Comparison of ENCODE assay signal across 25 cellular contexts in genomic region chr2:29405266-29405665, GRCh38.
"Had no signal": no experiment of that assay in that cellular context is flagged by ENCODE, and none has a peak within 500 bp of the region (broad histone marks: within the 10 kb centered on the region; RNA-seq: fewer than 3 reads in every experiment).

No MANE protein-coding gene starts in this region.

- H3K4me3 ChIP-seq: adrenal gland, ascending aorta, esophagus muscularis mucosa, gastrocnemius medialis, left ventricle myocardium inferior, ovary, psoas muscle, suprapubic skin, transverse colon, uterus had no signal

- H3K9me3 ChIP-seq: adrenal gland, ascending aorta, esophagus muscularis mucosa, gastrocnemius medialis, left ventricle myocardium inferior, ovary, psoas muscle, suprapubic skin, transverse colon, uterus had no signal

- ATAC-seq: activated CD4-positive, alpha-beta T cell treated with anti-CD3 and anti-CD28 coated beads for 36 hours; activated T-helper 17 cell treated with anti-CD3 and anti-CD28 coated beads, Interleukin-2, amount 50 U/mL, for 72 hours; gastrocnemius medialis; natural killer cell treated with Interleukin-12 subunit alpha and Interleukin-12 subunit beta and Interleukin-15 and Interleukin-18, amount 100 ng/mL, for 72 hours; psoas muscle; right cardiac atrium had no signal

- H3K27ac ChIP-seq: adrenal gland, ascending aorta, esophagus muscularis mucosa, gastrocnemius medialis, left ventricle myocardium inferior, ovary, psoas muscle, suprapubic skin, transverse colon, uterus had no signal

- DNase-seq: activated B cell treated with CpG ODN at 0.5 μM for 24 hours; activated CD4-positive, alpha-beta T cell treated with anti-CD3 and anti-CD28 coated beads for 36 hours; activated CD4-positive, alpha-beta T cell treated with anti-CD3 and anti-CD28 coated beads, Interleukin-2, amount 50 U/mL, for 4 hours; activated CD8-positive, alpha-beta memory T cell treated with anti-CD3 and anti-CD28 coated beads for 24 hours; activated CD8-positive, alpha-beta memory T cell treated with anti-CD3 and anti-CD28 coated beads, Interleukin-2, amount 50 U/mL, for 4 hours; activated naive CD4-positive, alpha-beta T cell; activated T-cell treated with anti-CD3 and anti-CD28 coated beads, Interleukin-2, amount 50 U/mL, for 24 hours; adrenal gland; effector memory CD4-positive, alpha-beta T cell; gastrocnemius medialis; head of caudate nucleus; hypothalamus; left ventricle myocardium inferior; ovary; psoas muscle; right cardiac atrium; stimulated activated CD4-positive, alpha-beta T cell treated with anti-CD3 and anti-CD28 coated beads, Interleukin-12 subunit alpha, Interleukin-12 subunit beta, amount 100 ng/mL, for 4 hours; T1000; transverse colon; uterus had no signal

- H3K4me1 ChIP-seq: adrenal gland, ascending aorta, esophagus muscularis mucosa, gastrocnemius medialis, left ventricle myocardium inferior, psoas muscle, suprapubic skin, transverse colon, uterus had no signal

- H3K36me3 ChIP-seq: adrenal gland, ascending aorta, esophagus muscularis mucosa, gastrocnemius medialis, left ventricle myocardium inferior, ovary, suprapubic skin, transverse colon, uterus had no signal

- H3K27me3 ChIP-seq: adrenal gland, ascending aorta, esophagus muscularis mucosa, gastrocnemius medialis, ovary, transverse colon, uterus had no signal
